ENCODE assay signal across 9 cellular contexts in genomic region chr7:18505870-18506460, GRCh38. TPM values are rescaled to one million over a fixed set of nuclear protein-coding genes. Genes with fewer than 3 reads are reported as not detected.
DNase-seq lines count a peak whose midpoint lies in the region; ATAC-seq lines count a peak whose summit lies in the region.
"Had no signal": no experiment of that assay in that cellular context is flagged by ENCODE, and none has a peak within 500 bp of the region (broad histone marks: within the 10 kb centered on the region; RNA-seq: fewer than 3 reads in every experiment).

No MANE protein-coding gene starts in this region.

- peak overlapping the region; percentile 6 to 90 (median 78) for H3K4me3 Mint-ChIP-seq in naive B cell
- H3K4me3 Mint-ChIP-seq in activated T-helper 1 cell treated with anti-CD3 and anti-CD28 coated beads, Interleukin-12 subunit alpha, Interleukin-12 subunit beta, Interleukin-2, Interleukin-4 antibody, amounts not matched to agents 30 ng/mL and 10 ng/mL and 1 ng/mL, durations not matched to agents 14 hours and 24 hours and 36 hours = no peak overlapping the region
- H3K4me3 Mint-ChIP-seq: activated naive CD8-positive, alpha-beta T cell had no signal

- H3K36me3 Mint-ChIP-seq in naive B cell = peaks cover 0 to 4% of the 10 kb centered on the region in 2 donors
- no peaks in the 10 kb centered on the region for H3K36me3 Mint-ChIP-seq in activated T-helper 1 cell treated with anti-CD3 and anti-CD28 coated beads, Interleukin-12 subunit alpha, Interleukin-12 subunit beta, Interleukin-2, Interleukin-4 antibody, amounts not matched to agents 30 ng/mL and 10 ng/mL and 1 ng/mL, durations not matched to agents 14 hours and 24 hours and 36 hours (ENCODE audit: low read depth)
- H3K36me3 Mint-ChIP-seq: activated naive CD8-positive, alpha-beta T cell had no signal

- no peaks in the 10 kb centered on the region for H3K9me3 Mint-ChIP-seq in naive B cell
- H3K9me3 Mint-ChIP-seq in activated T-helper 1 cell treated with anti-CD3 and anti-CD28 coated beads, Interleukin-12 subunit alpha, Interleukin-12 subunit beta, Interleukin-2, Interleukin-4 antibody, amounts not matched to agents 30 ng/mL and 10 ng/mL and 1 ng/mL, durations not matched to agents 14 hours and 24 hours and 36 hours = no peaks in the 10 kb centered on the region

- DNase-seq in RKO (ENCODE audit: low spot score) (peak; percentile 53), naive B cell (no peak), DMS79 (lab: John Stamatoyannopoulos, UW) (no peak)
- no peak for DNase-seq in activated T-helper 1 cell treated with anti-CD3 and anti-CD28 coated beads, Interleukin-12 subunit alpha, Interleukin-12 subunit beta, Interleukin-2, Interleukin-4 antibody, amounts not matched to agents 30 ng/mL and 10 ng/mL and 1 ng/mL, durations not matched to agents 14 hours and 24 hours and 36 hours (ENCODE audit: low spot score)
- no peak for DNase-seq in activated CD8-positive, alpha-beta memory T cell treated with anti-CD3 and anti-CD28 coated beads for 24 hours

- peaks cover 64 to 81% (median 68%) of the 10 kb centered on the region in 3 donors for H3K4me1 Mint-ChIP-seq in naive B cell
- peaks cover 15% of the 10 kb centered on the region for H3K4me1 Mint-ChIP-seq in activated T-helper 1 cell treated with anti-CD3 and anti-CD28 coated beads, Interleukin-12 subunit alpha, Interleukin-12 subunit beta, Interleukin-2, Interleukin-4 antibody, amounts not matched to agents 30 ng/mL and 10 ng/mL and 1 ng/mL, durations not matched to agents 14 hours and 24 hours and 36 hours (ENCODE audit: low read depth)

- peak overlapping the region in 5 of 6 donors; percentile 61 to 84 (median 81) for H3K27ac Mint-ChIP-seq in naive B cell
- H3K27ac Mint-ChIP-seq in activated T-helper 1 cell treated with anti-CD3 and anti-CD28 coated beads, Interleukin-12 subunit alpha, Interleukin-12 subunit beta, Interleukin-2, Interleukin-4 antibody, amounts not matched to agents 30 ng/mL and 10 ng/mL and 1 ng/mL, durations not matched to agents 14 hours and 24 hours and 36 hours = no peak overlapping the region
- H3K27ac Mint-ChIP-seq: activated naive CD8-positive, alpha-beta T cell had no signal

- ATAC-seq in GM18511 (IDR thresholded peaks at IDR 0.05; ENCODE audit: unreplicated experiment) (peak; percentile 60), HG02678 (IDR thresholded peaks at IDR 0.05; ENCODE audit: unreplicated experiment) (peak; percentile 48), naive B cell (ENCODE audit: low read depth in 2 of 2) (no peak), GM19324 (IDR thresholded peaks at IDR 0.05; ENCODE audit: low FRiP score, unreplicated experiment) (no peak)

- H3K27me3 Mint-ChIP-seq in naive B cell = no peaks in the 10 kb centered on the region
- peaks cover 2% of the 10 kb centered on the region for H3K27me3 Mint-ChIP-seq in activated T-helper 1 cell treated with anti-CD3 and anti-CD28 coated beads, Interleukin-12 subunit alpha, Interleukin-12 subunit beta, Interleukin-2, Interleukin-4 antibody, amounts not matched to agents 30 ng/mL and 10 ng/mL and 1 ng/mL, durations not matched to agents 14 hours and 24 hours and 36 hours (ENCODE audit: insufficient read depth)
- H3K27me3 Mint-ChIP-seq: activated naive CD8-positive, alpha-beta T cell had no signal

- intact Hi-C loops in activated T-helper 1 cell treated with anti-CD3 and anti-CD28 coated beads, Interleukin-12 subunit alpha, Interleukin-12 subunit beta, Interleukin-2, Interleukin-4 antibody, amounts not matched to agents 30 ng/mL and 10 ng/mL and 1 ng/mL, durations not matched to agents 14 hours and 24 hours and 36 hours (cut with micrococcal nuclease) = no loop called here

RNA-seq across cellular contexts. Expression of gene HDAC9, which starts 10.4 kb away (rescaled TPM):
- polyA plus RNA-seq in naive B cell (ENCODE audit: low read depth in 6 of 6) = 100 to 1,000 TPM in 4 of 6 donors, 10 to 100 TPM in 2; 86.5 to 123 (median 108) TPM
- 0.86 and 2.0 TPM in 2 replicates for total RNA-seq in activated T-helper 1 cell treated with anti-CD3 and anti-CD28 coated beads, Interleukin-12 subunit alpha, Interleukin-12 subunit beta, Interleukin-2, Interleukin-4 antibody, amounts not matched to agents 30 ng/mL and 10 ng/mL and 1 ng/mL, durations not matched to agents 14 hours and 24 hours and 36 hours

Comparison
In these comparisons a context has a peak if more than half of its experiments do, and no peak if none do; other contexts are left out.
1. ATAC-seq: peak in GM18511 (single experiment) and HG02678 (single experiment); none in naive B cell (0 of 2) and GM19324 (single experiment).